ENCODE assay signal across 1 cellular context in genomic region chr4:26838055-26838842, GRCh38.
TF ChIP-seq lines count a peak whose summit lies in the region.

No MANE protein-coding gene starts in this region.

TF ChIP-seq in WTC11, 78 proteins besides CTCF, POLR2A, EP300 and RAD21 (continued from another document):
- no peak for TF ChIP-seq E2F4 (CRISPR knock-in tag; IDR thresholded peaks at IDR 0.05; ENCODE audit: borderline replicate concordance, low read depth)
- no peak for TF ChIP-seq E2F1 (CRISPR knock-in tag; IDR thresholded peaks at IDR 0.05)
TF ChIP-seq in WTC11: peak in this region for 0.
